ENCODE assay signal across 10 cellular contexts in the genomic region with DNA sequence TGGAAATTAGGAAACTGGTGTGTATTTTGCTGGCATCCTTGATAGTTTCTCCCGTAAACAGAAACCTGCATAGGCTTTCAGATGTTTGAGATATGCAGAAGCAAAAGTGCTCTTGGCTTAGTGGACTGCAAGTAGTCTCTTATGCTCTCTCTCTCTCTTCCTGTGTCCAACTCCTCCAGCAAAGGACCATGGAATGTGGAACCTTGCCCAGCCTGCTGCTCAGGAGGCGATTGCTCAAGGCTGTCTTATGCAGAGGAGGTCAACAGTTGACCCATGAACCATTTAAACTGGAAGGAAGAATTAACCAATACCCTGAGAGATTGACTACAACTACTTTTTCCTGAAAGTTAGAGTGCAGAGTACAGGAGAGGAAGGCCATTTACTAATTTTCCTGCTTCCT.
A peak's percentile ranks its signal among the peaks of the same experiment; 100 is the strongest.
DNase-seq lines count a peak whose midpoint lies in the region; ATAC-seq and TF ChIP-seq lines count a peak whose summit lies in the region.
"Had no signal": no experiment of that assay in that cellular context is flagged by ENCODE, and none has a peak within 500 bp of the region (broad histone marks: within the 10 kb centered on the region; RNA-seq: fewer than 3 reads in every experiment).

No MANE protein-coding gene starts in this region.

- peak; percentile 5 for DNase-seq in GM23338 (ENCODE audit: low spot score)
- peak; percentile 88 for DNase-seq in astrocyte of the hippocampus (ENCODE audit: low read depth, low spot score)
- DNase-seq in islet precursor cell: peak; percentile 64
- DNase-seq in NCI-H2029 (lab: John Stamatoyannopoulos, UW): no peak
- no peak for DNase-seq in NCI-H1694 (lab: John Stamatoyannopoulos, UW)
- DNase-seq: activated T-cell treated with anti-CD3 and anti-CD28 coated beads, Interleukin-2, amount 50 U/mL, for 48 hours; foreskin melanocyte had no signal

- H2AFZ ChIP-seq in GM23338: 0 out of 2 replicates have a peak overlapping the region, but pooled peaks have one; percentile 39

- no peaks in the 10 kb centered on the region for H3K9me3 ChIP-seq in skeletal muscle satellite cell (replicated peaks; ENCODE audit: low read length)

- no peaks in the 10 kb centered on the region for H4K20me1 ChIP-seq in GM23338 (replicated peaks; ENCODE audit: insufficient read depth)

- H3K4me2 ChIP-seq in GM23338: no peak overlapping the region
- peak overlapping the region; percentile 76 for H3K4me2 ChIP-seq in skeletal muscle satellite cell (ENCODE audit: low read length)

- H3K27me3 ChIP-seq in GM23338 (ENCODE audit: insufficient read depth) (no peaks in the 10 kb centered on the region), skeletal muscle satellite cell (ENCODE audit: control insufficient read depth, insufficient read depth, low read length) (no peaks in the 10 kb centered on the region)

- H3K4me3 Mint-ChIP-seq in GM23338: no peak overlapping the region

- no peaks in the 10 kb centered on the region for H3F3A ChIP-seq in GM23338 (replicated peaks; ENCODE audit: low read depth)

- H3K79me2 ChIP-seq in GM23338 (replicated peaks; ENCODE audit: insufficient read depth): no peaks in the 10 kb centered on the region

- no peak overlapping the region for H3K27ac ChIP-seq in GM23338 (ENCODE audit: low read depth)

- no peaks in the 10 kb centered on the region for H3K9me2 ChIP-seq in GM23338 (ENCODE audit: insufficient read depth)

- H3K4me1 ChIP-seq in GM23338 (ENCODE audit: insufficient read depth): no peaks in the 10 kb centered on the region
- H3K4me1 ChIP-seq in skeletal muscle satellite cell (ENCODE audit: control insufficient read depth, insufficient read depth, low read length): peaks cover 17% of the 10 kb centered on the region

- H3K9me3 Mint-ChIP-seq in GM23338: no peaks in the 10 kb centered on the region

- no peaks in the 10 kb centered on the region for H3K36me3 Mint-ChIP-seq in GM23338 (ENCODE audit: low read depth)

- H3K36me3 ChIP-seq in GM23338 (ENCODE audit: insufficient read depth): no peaks in the 10 kb centered on the region
- H3K36me3 ChIP-seq in skeletal muscle satellite cell (ENCODE audit: insufficient read depth, low read length): no peaks in the 10 kb centered on the region

- TF ChIP-seq CTCF in GM23338 (conservative IDR thresholded peaks at IDR 0.05; ENCODE audit: low read depth in 2 of 2): no peak

- peaks cover 11% of the 10 kb centered on the region for H3K4me1 Mint-ChIP-seq in GM23338

- peaks cover 4% of the 10 kb centered on the region for H3K27me3 Mint-ChIP-seq in GM23338 (ENCODE audit: insufficient read depth, low read depth, poor library complexity)

- H3K27ac Mint-ChIP-seq in GM23338: no peak overlapping the region

- H3K9ac ChIP-seq in skeletal muscle satellite cell (ENCODE audit: low read depth, low read length): peak overlapping the region; percentile 58

- ATAC-seq in GM23338: no peak; the same call in 2 of the 3 replicates
- ATAC-seq in HG02852 (IDR thresholded peaks at IDR 0.05; ENCODE audit: unreplicated experiment): no peak
- no peak for ATAC-seq in HG02840 (IDR thresholded peaks at IDR 0.05; ENCODE audit: low FRiP score, unreplicated experiment)

- H3K4me3 ChIP-seq in GM23338 (no peak overlapping the region), skeletal muscle satellite cell (ENCODE audit: low read length) (peak overlapping the region; percentile 42)

TF ChIP-seq in GM23338, 12 proteins besides CTCF, POLR2A, EP300 and RAD21:
- TF ChIP-seq JUNB (IDR thresholded peaks at IDR 0.05; ENCODE audit: unreplicated experiment) (no peak), ZNF114 (CRISPR knock-in tag; IDR thresholded peaks at IDR 0.05) (no peak), POLR2AphosphoS5 (IDR thresholded peaks at IDR 0.05; ENCODE audit: low read depth) (no peak), EZH2phosphoT487 (IDR thresholded peaks at IDR 0.05; ENCODE audit: unreplicated experiment) (no peak), EZH2 (IDR thresholded peaks at IDR 0.05; ENCODE audit: low read depth, unreplicated experiment) (no peak), STAT1 (IDR thresholded peaks at IDR 0.05; ENCODE audit: unreplicated experiment) (no peak), NANOG (IDR thresholded peaks at IDR 0.05; ENCODE audit: borderline replicate concordance) (no peak), CREB1 (CRISPR knock-in tag; IDR thresholded peaks at IDR 0.05; ENCODE audit: low read depth) (no peak), ZNF462 (CRISPR knock-in tag; IDR thresholded peaks at IDR 0.05) (no peak)

Comparison
In these comparisons a context has a peak if more than half of its experiments do, and no peak if none do; other contexts are left out.
1. DNase-seq: peak in GM23338 (single experiment), astrocyte of the hippocampus (single experiment) and islet precursor cell (single experiment); none in NCI-H2029 (single experiment) and NCI-H1694 (single experiment).